27 cellular contexts compared by ENCODE assay signal in genomic region chr16:69909043-69909442, GRCh38. TPM values are rescaled to one million over a fixed set of nuclear protein-coding genes. Genes with fewer than 3 reads are reported as not detected.
"Had no signal": no experiment of that assay in that cellular context is flagged by ENCODE, and none has a peak within 500 bp of the region (broad histone marks: within the 10 kb centered on the region; RNA-seq: fewer than 3 reads in every experiment).

No MANE protein-coding gene starts in this region.

- H3K36me3 Mint-ChIP-seq: activated naive CD4-positive, alpha-beta T cell treated with anti-CD3 and anti-CD28 coated beads, Interleukin-2, amount 50 U/mL, for 72 hours had no signal

- H3K4me1 Mint-ChIP-seq: activated B cell treated with CpG ODN at 0.5 μM for 24 hours had no signal

- H3K27me3 Mint-ChIP-seq: activated B cell treated with CpG ODN at 0.5 μM for 24 hours; activated CD8-positive, alpha-beta T cell treated with anti-CD3 and anti-CD28 coated beads for 36 hours; activated T-cell treated with anti-CD3 and anti-CD28 coated beads, Interleukin-2, amount 50 U/mL, for 24 hours had no signal

- H3K27ac ChIP-seq: adrenal gland, body of pancreas, breast epithelium, Peyer's patch, SJSA1 had no signal

- H3K9me3 ChIP-seq: adrenal gland, body of pancreas, breast epithelium, Peyer's patch, SJSA1, SK-N-SH had no signal

- H3K4me3 ChIP-seq: adrenal gland, body of pancreas, breast epithelium, Peyer's patch, SJSA1 had no signal

- H3K36me3 ChIP-seq: breast epithelium, SJSA1 had no signal

- H3K27ac Mint-ChIP-seq: activated B cell treated with CpG ODN at 0.5 μM for 24 hours; activated CD8-positive, alpha-beta T cell treated with anti-CD3 and anti-CD28 coated beads for 36 hours; activated naive CD4-positive, alpha-beta T cell treated with anti-CD3 and anti-CD28 coated beads for 36 hours; activated naive CD4-positive, alpha-beta T cell treated with anti-CD3 and anti-CD28 coated beads, Interleukin-2, amount 50 U/mL, for 72 hours; activated T-cell treated with anti-CD3 and anti-CD28 coated beads, Interleukin-2, amount 50 U/mL, for 24 hours; T-helper 1 cell treated with Interleukin-12 subunit alpha and Interleukin-12 subunit beta and Interleukin-4 antibody, amounts not matched to agents 30 μg/mL and 1 μg/mL, for 36 hours; T-helper 2 cell treated with Interferon-gamma antibody and Interleukin-4, amounts not matched to agents 5 μg/mL and 100 μg/mL, for 36 hours had no signal

- H3K9me3 Mint-ChIP-seq: activated B cell treated with CpG ODN at 0.5 μM for 24 hours; activated CD8-positive, alpha-beta T cell treated with anti-CD3 and anti-CD28 coated beads for 36 hours; activated naive CD4-positive, alpha-beta T cell treated with anti-CD3 and anti-CD28 coated beads for 36 hours; activated naive CD4-positive, alpha-beta T cell treated with anti-CD3 and anti-CD28 coated beads, Interleukin-2, amount 50 U/mL, for 72 hours; activated T-cell treated with anti-CD3 and anti-CD28 coated beads, Interleukin-2, amount 50 U/mL, for 24 hours; T-helper 1 cell treated with Interleukin-12 subunit alpha and Interleukin-12 subunit beta and Interleukin-4 antibody, amounts not matched to agents 30 μg/mL and 1 μg/mL, for 36 hours; T-helper 2 cell treated with Interferon-gamma antibody and Interleukin-4, amounts not matched to agents 5 μg/mL and 100 μg/mL, for 36 hours had no signal

- ATAC-seq: activated CD8-positive, alpha-beta T cell treated with anti-CD3 and anti-CD28 coated beads for 36 hours; activated naive CD4-positive, alpha-beta T cell treated with anti-CD3 and anti-CD28 coated beads, Interleukin-2, amount 50 U/mL, for 72 hours; body of pancreas had no signal

- H3K4me1 ChIP-seq: adrenal gland, body of pancreas, breast epithelium, Peyer's patch had no signal

- DNase-seq: activated B cell treated with CpG ODN at 0.5 μM for 24 hours; activated CD4-positive, alpha-beta T cell treated with anti-CD3 and anti-CD28 coated beads for 48 hours; activated CD4-positive, CD25-positive, alpha-beta regulatory T cell treated with anti-CD3 and anti-CD28 coated beads, Interleukin-2, amount 50 U/mL, for 72 hours; activated CD8-positive, alpha-beta T cell treated with anti-CD3 and anti-CD28 coated beads for 36 hours; activated gamma-delta T cell treated with Interleukin-2 at 50 U/mL for 16 hours; activated naive CD4-positive, alpha-beta T cell treated with anti-CD3 and anti-CD28 coated beads for 36 hours; activated T-cell treated with anti-CD3 and anti-CD28 coated beads, Interleukin-2, amount 50 U/mL, for 24 hours; adrenal gland; body of pancreas; NCI-H1092 treated with DMSO at 0.1 percent for 48 hours; NCI-H146; NCI-H187; NCI-H2029 treated with DMSO at 0.1 percent for 48 hours; NCI-H2107; NCI-H2171; NCI-H510A; NCI-H526; NK-92 treated with Interleukin-12 subunit alpha and Interleukin-12 subunit beta, amount 100 ng/mL, for 24 hours; Peyer's patch; RPMI8226; SHP77 treated with DMSO at 0.1 percent for 48 hours; SK-N-SH had no signal

- H3K4me3 Mint-ChIP-seq: activated B cell treated with CpG ODN at 0.5 μM for 24 hours; activated CD8-positive, alpha-beta T cell treated with anti-CD3 and anti-CD28 coated beads for 36 hours; activated naive CD4-positive, alpha-beta T cell treated with anti-CD3 and anti-CD28 coated beads for 36 hours; activated T-cell treated with anti-CD3 and anti-CD28 coated beads, Interleukin-2, amount 50 U/mL, for 24 hours; T-helper 1 cell treated with Interleukin-12 subunit alpha and Interleukin-12 subunit beta and Interleukin-4 antibody, amounts not matched to agents 30 μg/mL and 1 μg/mL, for 36 hours; T-helper 2 cell treated with Interferon-gamma antibody and Interleukin-4, amounts not matched to agents 5 μg/mL and 100 μg/mL, for 36 hours had no signal

- H3K27me3 ChIP-seq: adrenal gland, body of pancreas, breast epithelium, Peyer's patch, SJSA1 had no signal

RNA-seq across cellular contexts. Expression of gene CLEC18A, which starts 42.1 kb away (rescaled TPM):
- total RNA-seq: SJSA1 had no signal
